1 cellular context compared by ENCODE assay signal in genomic region chr3:16130066-16130465, GRCh38.
TF ChIP-seq lines count a peak whose summit lies in the region.

No MANE protein-coding gene starts in this region.

TF ChIP-seq in HepG2, 621 proteins besides CTCF, POLR2A, EP300 and RAD21 (continued from another document):
- no peak for TF ChIP-seq ZXDC (CRISPR knock-in tag; IDR thresholded peaks at IDR 0.05)
